Comparison of ENCODE assay signal across 22 cellular contexts in genomic region chr14:81281317-81281716, GRCh38.
"Had no signal": no experiment of that assay in that cellular context is flagged by ENCODE, and none has a peak within 500 bp of the region (broad histone marks: within the 10 kb centered on the region; RNA-seq: fewer than 3 reads in every experiment).

No MANE protein-coding gene starts in this region.

- H3K27me3 ChIP-seq: dorsolateral prefrontal cortex, esophagus squamous epithelium, hepatocyte, neutrophil, sigmoid colon, stomach, thyroid gland had no signal

- H3K4me3 ChIP-seq: dorsolateral prefrontal cortex, esophagus squamous epithelium, hepatocyte, lung, prostate gland, sigmoid colon, stomach, thyroid gland had no signal

- DNase-seq: cerebellar nuclear complex; dorsolateral prefrontal cortex; effector CD8-positive, alpha-beta T cell; esophagus squamous epithelium; foreskin melanocyte; kidney; natural killer cell; right cardiac atrium; sigmoid colon; stimulated activated CD4-positive, alpha-beta T cell treated with anti-CD3 and anti-CD28 coated beads, Interleukin-2, amount 100 ng/mL, for 24 hours; stimulated activated CD4-positive, alpha-beta T cell treated with anti-CD3 and anti-CD28 coated beads, Interleukin-4, amount 100 ng/mL, for 24 hours; stimulated activated naive CD4-positive, alpha-beta T cell treated with Interleukin-2 at 50 U/mL for 16 hours; stomach; thyroid gland had no signal

- H3K79me2 ChIP-seq: hepatocyte, parathyroid adenoma had no signal

- H3K4me1 ChIP-seq: parathyroid adenoma, prostate gland, sigmoid colon, stomach had no signal

- H3K9ac ChIP-seq: parathyroid adenoma had no signal

- H3K36me3 ChIP-seq: neutrophil, prostate gland, sigmoid colon had no signal

- FAIRE-seq: endothelial cell of umbilical vein had no signal

- H3K27ac ChIP-seq: esophagus squamous epithelium, hepatocyte, neutrophil, parathyroid adenoma, prostate gland, sigmoid colon, stomach, thyroid gland had no signal

- H2AFZ ChIP-seq: hepatocyte, parathyroid adenoma had no signal

- H3K9me3 ChIP-seq: esophagus squamous epithelium, neutrophil, prostate gland, sigmoid colon, stomach, thyroid gland had no signal

- ATAC-seq: left lobe of liver; natural killer cell; right cardiac atrium; stimulated activated effector memory CD8-positive, alpha-beta T cell treated with anti-CD3 and anti-CD28 coated beads, Interleukin-12 subunit alpha, Interleukin-12 subunit beta, amount 100 ng/mL, for 72 hours had no signal

- H3K4me2 ChIP-seq: hepatocyte had no signal
